25 cellular contexts compared by ENCODE assay signal in the genomic region with DNA sequence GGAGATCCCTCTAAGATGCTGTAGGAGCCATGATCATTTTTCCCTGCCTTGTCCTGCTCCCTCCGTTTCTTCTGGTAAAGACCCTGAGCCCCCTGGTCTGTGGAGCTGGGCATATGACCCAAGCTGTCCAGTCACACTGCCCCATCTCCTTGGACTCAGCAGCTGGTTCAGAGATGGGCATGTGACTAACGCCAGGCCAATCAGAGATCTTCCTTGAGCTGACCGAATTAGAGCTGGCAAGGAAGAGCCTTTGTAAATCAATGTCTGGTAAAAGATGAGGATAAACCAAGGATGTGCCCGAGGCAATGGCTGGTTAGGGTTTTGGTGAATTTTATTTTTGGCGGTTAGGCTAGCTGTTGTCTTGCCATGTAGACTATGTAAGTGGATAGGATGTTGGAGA.
"Had no signal": no experiment of that assay in that cellular context is flagged by ENCODE, and none has a peak within 500 bp of the region (broad histone marks: within the 10 kb centered on the region; RNA-seq: fewer than 3 reads in every experiment).

No MANE protein-coding gene starts in this region.

- H3K27me3 Mint-ChIP-seq: type B pancreatic cell had no signal

- H3K4me3 ChIP-seq: dorsolateral prefrontal cortex, lung, prostate gland, right atrium auricular region, smooth muscle cell, testis, tibial artery had no signal

- H3K36me3 Mint-ChIP-seq: stimulated activated effector memory CD8-positive, alpha-beta T cell treated with anti-CD3 and anti-CD28 coated beads, Interleukin-12 subunit alpha, Interleukin-12 subunit beta, amount 100 ng/mL, for 72 hours had no signal

- H3K9ac ChIP-seq: parathyroid adenoma had no signal

- H3K27me3 ChIP-seq: dorsolateral prefrontal cortex, neutrophil, right atrium auricular region, testis, tibial artery had no signal

- H3K27ac ChIP-seq: dorsolateral prefrontal cortex, neutrophil, parathyroid adenoma, prostate gland, right atrium auricular region, testis, tibial artery had no signal

- DNase-seq: dorsolateral prefrontal cortex; effector CD4-positive, alpha-beta T cell; hypothalamus; kidney; natural killer cell; stimulated activated CD4-positive, alpha-beta T cell treated with anti-CD3 and anti-CD28 coated beads, Interleukin-12 subunit alpha, Interleukin-12 subunit beta, amount 100 ng/mL, for 4 hours; stimulated activated CD4-positive, alpha-beta T cell treated with anti-CD3 and anti-CD28 coated beads, Interleukin-1b, Interleukin-23, amount 100 ng/mL, for 48 hours; stimulated activated CD4-positive, alpha-beta T cell treated with anti-CD3 and anti-CD28 coated beads, Interleukin-4, amount 100 ng/mL, for 24 hours; stimulated activated naive CD8-positive, alpha-beta T cell treated with anti-CD3 and anti-CD28 coated beads, Interleukin-15, Interleukin-2, amounts not matched to agents 100 U/mL and 50 U/mL, for 24 hours; substantia nigra; testis; tibial artery had no signal

- H3K4me1 ChIP-seq: parathyroid adenoma, prostate gland, right atrium auricular region, testis, tibial artery had no signal

- H2AFZ ChIP-seq: parathyroid adenoma had no signal

- H3K4me1 Mint-ChIP-seq: natural killer cell; stimulated activated effector memory CD8-positive, alpha-beta T cell treated with anti-CD3 and anti-CD28 coated beads, Interleukin-12 subunit alpha, Interleukin-12 subunit beta, amount 100 ng/mL, for 72 hours had no signal

- H3K4me3 Mint-ChIP-seq: memory B cell; natural killer cell; stimulated activated effector memory CD8-positive, alpha-beta T cell treated with anti-CD3 and anti-CD28 coated beads, Interleukin-12 subunit alpha, Interleukin-12 subunit beta, amount 100 ng/mL, for 72 hours; type B pancreatic cell had no signal

- FAIRE-seq: colon, frontal cortex, kidney had no signal

- H3K27ac Mint-ChIP-seq: memory B cell; natural killer cell; stimulated activated effector memory CD8-positive, alpha-beta T cell treated with anti-CD3 and anti-CD28 coated beads, Interleukin-12 subunit alpha, Interleukin-12 subunit beta, amount 100 ng/mL, for 72 hours; type B pancreatic cell had no signal

- H3K36me3 ChIP-seq: neutrophil, prostate gland, right atrium auricular region, tibial artery had no signal

- ATAC-seq: left lobe of liver; natural killer cell; sciatic nerve; stimulated activated effector memory CD8-positive, alpha-beta T cell treated with anti-CD3 and anti-CD28 coated beads, Interleukin-12 subunit alpha, Interleukin-12 subunit beta, amount 100 ng/mL, for 72 hours; stimulated activated naive CD8-positive, alpha-beta T cell treated with anti-CD3 and anti-CD28 coated beads, Interleukin-15, Interleukin-2, amounts not matched to agents 100 U/mL and 50 U/mL, for 24 hours had no signal

- H3K9me3 ChIP-seq: prostate gland, testis had no signal

- H3K4me2 ChIP-seq: smooth muscle cell had no signal
